ENCODE assay signal across 1 cellular context in the genomic region with DNA sequence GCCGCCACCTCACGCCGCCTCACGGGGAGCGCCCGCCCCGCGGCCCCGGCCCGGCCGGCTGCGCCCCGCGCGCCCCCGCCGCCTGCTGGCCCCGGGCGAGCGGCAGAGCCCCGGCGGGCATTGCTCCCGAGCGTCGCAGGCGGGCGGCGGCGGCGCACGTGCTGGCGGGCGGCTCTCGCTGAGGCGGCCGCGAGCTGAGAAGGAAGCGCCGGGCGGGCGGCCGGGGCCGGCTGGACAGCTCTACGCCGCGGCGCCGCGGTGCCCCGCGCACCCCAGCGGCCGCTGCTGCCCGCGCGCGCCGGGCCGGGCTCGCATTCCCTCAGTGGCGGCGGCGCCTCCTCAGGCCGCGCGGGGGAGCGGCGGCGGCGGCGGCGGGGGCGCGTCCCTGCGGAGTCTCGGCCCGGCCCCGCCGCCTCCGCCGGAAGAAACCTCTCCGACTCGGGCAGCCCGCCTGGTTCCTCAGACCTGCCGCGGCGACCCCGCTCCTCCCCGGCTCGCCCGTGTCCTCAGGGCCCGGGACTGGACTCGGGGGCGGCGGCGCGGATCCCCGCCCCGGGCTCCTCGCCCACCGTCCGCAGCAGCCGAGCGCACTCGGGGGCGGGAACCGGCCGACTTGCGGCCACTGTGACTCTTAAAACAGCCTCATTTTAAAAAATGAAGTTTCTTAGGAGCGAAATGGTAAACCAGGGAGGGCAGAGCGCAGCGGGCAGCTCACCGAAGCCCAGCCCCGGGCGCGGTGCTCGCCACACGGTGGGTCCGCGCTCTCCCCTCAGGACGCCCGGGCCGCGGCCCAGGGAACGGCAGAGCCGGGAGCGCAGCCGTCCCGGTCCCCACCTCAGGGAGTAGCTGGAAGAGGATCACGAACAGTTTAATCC.
TF ChIP-seq lines count a peak whose summit lies in the region.

Gene PITPNM2, minus strand, starts transcription at position 287 of the 875 bp plus-strand sequence. CDS start 116,500 bp downstream, outside the sequence.

TF ChIP-seq in HEK293, 187 proteins besides CTCF, POLR2A, EP300 and RAD21 (continued from another document and continues in another):
- TF ChIP-seq, protein P1, sequence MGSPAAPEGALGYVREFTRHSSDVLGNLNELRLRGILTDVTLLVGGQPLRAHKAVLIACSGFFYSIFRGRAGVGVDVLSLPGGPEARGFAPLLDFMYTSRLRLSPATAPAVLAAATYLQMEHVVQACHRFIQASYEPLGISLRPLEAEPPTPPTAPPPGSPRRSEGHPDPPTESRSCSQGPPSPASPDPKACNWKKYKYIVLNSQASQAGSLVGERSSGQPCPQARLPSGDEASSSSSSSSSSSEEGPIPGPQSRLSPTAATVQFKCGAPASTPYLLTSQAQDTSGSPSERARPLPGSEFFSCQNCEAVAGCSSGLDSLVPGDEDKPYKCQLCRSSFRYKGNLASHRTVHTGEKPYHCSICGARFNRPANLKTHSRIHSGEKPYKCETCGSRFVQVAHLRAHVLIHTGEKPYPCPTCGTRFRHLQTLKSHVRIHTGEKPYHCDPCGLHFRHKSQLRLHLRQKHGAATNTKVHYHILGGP (tag by site-specific recombination; IDR thresholded peaks at IDR 0.05): no peak
- TF ChIP-seq MZF1 (tag by site-specific recombination; IDR thresholded peaks at IDR 0.05; ENCODE audit: borderline replicate concordance): no peak
- no peak for TF ChIP-seq ZNF626 (tag by site-specific recombination; IDR thresholded peaks at IDR 0.05)
- no peak for TF ChIP-seq IKZF3 (tag by site-specific recombination; IDR thresholded peaks at IDR 0.05)
- no peak for TF ChIP-seq ZSCAN5A (tag by site-specific recombination; IDR thresholded peaks at IDR 0.05)
- 0 out of 2 replicates have a peak, but pooled peaks have one; percentile 22 for TF ChIP-seq ZNF2 (tag by site-specific recombination; IDR thresholded peaks at IDR 0.05)
- TF ChIP-seq ZNF394 (tag by site-specific recombination; IDR thresholded peaks at IDR 0.05; ENCODE audit: borderline replicate concordance): peak; percentile 92
- no peak for TF ChIP-seq ZNF174 (tag by site-specific recombination; IDR thresholded peaks at IDR 0.05)
- no peak for TF ChIP-seq ZFP37 (tag by site-specific recombination; IDR thresholded peaks at IDR 0.05)
- TF ChIP-seq BCL11A (tag by site-specific recombination; IDR thresholded peaks at IDR 0.05; ENCODE audit: low read depth): no peak
- TF ChIP-seq ZNF670 (tag by site-specific recombination; IDR thresholded peaks at IDR 0.05; ENCODE audit: low read depth): no peak
- no peak for TF ChIP-seq ZSCAN4 (tag by site-specific recombination; IDR thresholded peaks at IDR 0.05)
- TF ChIP-seq ZNF292 (tag by site-specific recombination; IDR thresholded peaks at IDR 0.05; ENCODE audit: borderline replicate concordance, low read depth): no peak
- no peak for TF ChIP-seq KLF9 (tag by site-specific recombination; IDR thresholded peaks at IDR 0.05; ENCODE audit: low read depth)
- TF ChIP-seq REST (tag by site-specific recombination; IDR thresholded peaks at IDR 0.05): no peak
- TF ChIP-seq ZNF239 (tag by site-specific recombination; IDR thresholded peaks at IDR 0.05): no peak
- no peak for TF ChIP-seq ZNF488 (tag by site-specific recombination; IDR thresholded peaks at IDR 0.05)
- TF ChIP-seq ZNF621 (tag by site-specific recombination; IDR thresholded peaks at IDR 0.05): no peak
- TF ChIP-seq ZNF701 (tag by site-specific recombination; IDR thresholded peaks at IDR 0.05): no peak
- TF ChIP-seq ZNF571 (tag by site-specific recombination; IDR thresholded peaks at IDR 0.05): no peak
- TF ChIP-seq ZNF426 (tag by site-specific recombination; IDR thresholded peaks at IDR 0.05): no peak
- no peak for TF ChIP-seq ZNF529 (tag by site-specific recombination; IDR thresholded peaks at IDR 0.05; ENCODE audit: insufficient replicate concordance)
- TF ChIP-seq ZNF311 (tag by site-specific recombination; IDR thresholded peaks at IDR 0.05; ENCODE audit: borderline replicate concordance): no peak
- no peak for TF ChIP-seq ZNF837 (tag by site-specific recombination; IDR thresholded peaks at IDR 0.05)
- no peak for TF ChIP-seq ZBTB49 (tag by site-specific recombination; IDR thresholded peaks at IDR 0.05; ENCODE audit: low read depth)
- no peak for TF ChIP-seq ZNF791 (tag by site-specific recombination; IDR thresholded peaks at IDR 0.05)
- peak; percentile 14; the same call in 1 of the 2 replicates for TF ChIP-seq KLF8 (tag by site-specific recombination; IDR thresholded peaks at IDR 0.05)
- TF ChIP-seq ZBTB20 (tag by site-specific recombination; IDR thresholded peaks at IDR 0.05): peak; percentile 94
- TF ChIP-seq SP3 (tag by site-specific recombination; IDR thresholded peaks at IDR 0.05): no peak
- TF ChIP-seq, protein P2, sequence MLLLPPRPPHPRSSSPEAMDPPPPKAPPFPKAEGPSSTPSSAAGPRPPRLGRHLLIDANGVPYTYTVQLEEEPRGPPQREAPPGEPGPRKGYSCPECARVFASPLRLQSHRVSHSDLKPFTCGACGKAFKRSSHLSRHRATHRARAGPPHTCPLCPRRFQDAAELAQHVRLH (tag by site-specific recombination; IDR thresholded peaks at IDR 0.05): no peak
- peak; percentile 35; the same call in 1 of the 2 replicates for TF ChIP-seq PATZ1 (tag by site-specific recombination; IDR thresholded peaks at IDR 0.05)
- no peak for TF ChIP-seq ZBTB1 (tag by site-specific recombination; IDR thresholded peaks at IDR 0.05)
- TF ChIP-seq ZBTB26 (tag by site-specific recombination; optimal IDR thresholded peaks at IDR 0.05): peak; percentile 77
- no peak for TF ChIP-seq ZNF423 (tag by site-specific recombination; IDR thresholded peaks at IDR 0.05)
- 0 out of 2 replicates have a peak, but pooled peaks have one; percentile 18 for TF ChIP-seq ZNF692 (tag by site-specific recombination; IDR thresholded peaks at IDR 0.05)
- TF ChIP-seq ZNF521 (tag by site-specific recombination; IDR thresholded peaks at IDR 0.05): no peak
- no peak for TF ChIP-seq ZNF324 (tag by site-specific recombination; IDR thresholded peaks at IDR 0.05)
- TF ChIP-seq ATF2 (tag by site-specific recombination; IDR thresholded peaks at IDR 0.05; ENCODE audit: low read depth): no peak
